ENCODE assay signal across 10 cellular contexts in genomic region chr2:15042824-15043223, GRCh38.
A peak's percentile ranks its signal among the peaks of the same experiment; 100 is the strongest.
DNase-seq lines count a peak whose midpoint lies in the region; ATAC-seq and TF ChIP-seq lines count a peak whose summit lies in the region.
"Had no signal": no experiment of that assay in that cellular context is flagged by ENCODE, and none has a peak within 500 bp of the region (broad histone marks: within the 10 kb centered on the region; RNA-seq: fewer than 3 reads in every experiment).

No MANE protein-coding gene starts in this region.

- H3K27me3 ChIP-seq in rectal smooth muscle tissue (ENCODE audit: control insufficient read depth, insufficient read depth, low read length) = no peaks in the 10 kb centered on the region
- no peaks in the 10 kb centered on the region for H3K27me3 ChIP-seq in body of pancreas

- WGBS in body of pancreas, 2 donors = 81 to 90% methylated on average over 6 of the region's 6 CpGs

- ATAC-seq in esophagus mucosa = peak; percentile 87
- ATAC-seq in body of pancreas = no peak
- ATAC-seq in GM18498 (IDR thresholded peaks at IDR 0.05; ENCODE audit: unreplicated experiment) = no peak
- ATAC-seq: activated CD4-positive, alpha-beta T cell treated with anti-CD3 and anti-CD28 coated beads for 36 hours had no signal

- DNase-seq in GOT3 (lab: John Stamatoyannopoulos, UW) (peak; percentile 16), NCI-H446 treated with DMSO at 0.1 percent for 48 hours (lab: John Stamatoyannopoulos, UW) (peak; percentile 88), body of pancreas (no peak), epidermal melanocyte (ENCODE audit: insufficient read length, low spot score) (no peak)
- DNase-seq in activated CD4-positive, alpha-beta T cell treated with anti-CD3 and anti-CD28 coated beads, Interleukin-2, amount 50 U/mL, for 48 hours = no peak
- DNase-seq: activated CD4-positive, alpha-beta T cell treated with anti-CD3 and anti-CD28 coated beads for 36 hours had no signal

- H3K36me3 ChIP-seq in rectal smooth muscle tissue (ENCODE audit: control insufficient read depth, insufficient read depth, low read length) (no peaks in the 10 kb centered on the region), body of pancreas (replicated peaks in 1 of 2; ENCODE audit: insufficient read depth in 1 of 2, low read depth in 2 of 2) (no peaks in the 10 kb centered on the region)

- H3K27ac ChIP-seq in rectal smooth muscle tissue (ENCODE audit: low read depth, low read length) (peak overlapping the region; percentile 77), body of pancreas (no peak overlapping the region)
- H3K27ac ChIP-seq: coronary artery had no signal

- no peak overlapping the region for H3K4me3 ChIP-seq in rectal smooth muscle tissue (ENCODE audit: low read length)
- H3K4me3 ChIP-seq in body of pancreas = no peak overlapping the region
- H3K4me3 ChIP-seq: coronary artery had no signal

- no peak for TF ChIP-seq POLR2A in body of pancreas (IDR thresholded peaks at IDR 0.05)

- intact Hi-C loops in body of pancreas (cut with DNase I) = no loop called here

- TF ChIP-seq CTCF in body of pancreas (IDR thresholded peaks at IDR 0.05) = no peak

- H3K9me3 ChIP-seq in body of pancreas = no peaks in the 10 kb centered on the region

- H3K4me1 ChIP-seq in rectal smooth muscle tissue (ENCODE audit: control insufficient read depth, insufficient read depth, low read length) = peaks cover 18% of the 10 kb centered on the region
- no peaks in the 10 kb centered on the region for H3K4me1 ChIP-seq in body of pancreas

- H3K9ac ChIP-seq in rectal smooth muscle tissue (ENCODE audit: low read length) = no peak overlapping the region

Comparison
In these comparisons a context has a peak if more than half of its experiments do, and no peak if none do; other contexts are left out.
1. DNase-seq: peak in GOT3 (single experiment) and NCI-H446 treated with DMSO at 0.1 percent for 48 hours (single experiment); none in body of pancreas (0 of 4), activated CD4-positive, alpha-beta T cell treated with anti-CD3 and anti-CD28 coated beads, Interleukin-2, amount 50 U/mL, for 48 hours (0 of 2) and epidermal melanocyte (single experiment).